In genomic region chr18:74497778-74498177, GRCh38 we compare ENCODE assay signal across 10 cellular contexts. TPM values are rescaled to one million over a fixed set of nuclear protein-coding genes. Genes with fewer than 3 reads are reported as not detected.
A peak's percentile ranks its signal among the peaks of the same experiment; 100 is the strongest.
DNase-seq lines count a peak whose midpoint lies in the region; ATAC-seq, FAIRE-seq and TF ChIP-seq lines count a peak whose summit lies in the region.
"Had no signal": no experiment of that assay in that cellular context is flagged by ENCODE, and none has a peak within 500 bp of the region (broad histone marks: within the 10 kb centered on the region; RNA-seq: fewer than 3 reads in every experiment).

No MANE protein-coding gene starts in this region.

- no peak for TF ChIP-seq CTCF in DND-41 (IDR thresholded peaks at IDR 0.05; ENCODE audit: borderline replicate concordance, extremely low read depth, low read length, poor library complexity, severe bottlenecking)
- TF ChIP-seq CTCF in MM.1S (IDR thresholded peaks at IDR 0.05; ENCODE audit: low read length) = no peak
- no peak for TF ChIP-seq CTCF in GM12878 (IDR thresholded peaks at IDR 0.05 in 2 of 3, conservative IDR thresholded peaks at IDR 0.05 in 1 of 3; ENCODE audit: control insufficient read depth in 2 of 3, extremely low read depth in 1 of 3, insufficient read depth in 1 of 3, low read depth in 3 of 3, low read length in 3 of 3)
- TF ChIP-seq CTCF in nephron progenitor cell (IDR thresholded peaks at IDR 0.05) = no peak

- POLR2A ChIA-PET in GM12878 (lab: Charles Lee) = interaction anchor here (0.6 to 1.1 kb wide), 2 partner anchors 7 to 49 kb away, joined by 3 to 4 read pairs; no protein-coding TSS in a partner anchor

- no peak overlapping the region for H2AFZ ChIP-seq in DND-41 (ENCODE audit: low read depth, low read length)
- no peak overlapping the region for H2AFZ ChIP-seq in MM.1S (ENCODE audit: low read length)
- no peak overlapping the region for H2AFZ ChIP-seq in GM12878 (ENCODE audit: control insufficient read depth, low read depth, low read length)

- H3K9me3 Mint-ChIP-seq in nephron progenitor cell = no peaks in the 10 kb centered on the region

- no TSS peak for BruUV-seq in GM12878 (replicated peaks; lab: Mats Ljungman, UMichigan)

- no peak for FAIRE-seq in GM12878 (lab: Jason Lieb, UNC)

- SMC1A ChIA-PET in GM12878 (lab: Charles Lee; ENCODE audit: uncharacterized antibody, unreplicated experiment) = interaction anchor here (1.2 kb wide), 1 partner anchor 54 kb away, joined by 8 read pairs; no protein-coding TSS in a partner anchor

- H3K27ac ChIP-seq in DND-41 (ENCODE audit: low read length) (peak overlapping the region; percentile 94; the same call in 1 of the 2 replicates), MM.1S (ENCODE audit: low read length) (peak overlapping the region; percentile 91; the same call in 1 of the 2 replicates), GM12878 (ENCODE audit: control insufficient read depth, insufficient read depth) (peak overlapping the region; percentile 88; the same call in 1 of the 2 replicates)

- CTCF ChIA-PET in GM12878 (lab: Yijun Ruan, JAX) = interaction anchor here (0.6 kb wide), 1 partner anchor 527 kb away, joined by 3 read pairs; no protein-coding TSS in a partner anchor

- in situ Hi-C loops in GM12878 (cut with MboI) = loop anchor here (5.0 kb wide), 3 partner anchors 100 to 300 kb away; partner anchors contain the start of gene ZNF407

- H3K27me3 ChIP-seq in DND-41 (ENCODE audit: insufficient read depth, low read length, poor library complexity) = peaks cover 7% of the 10 kb centered on the region
- H3K27me3 ChIP-seq in MM.1S (replicated peaks; ENCODE audit: insufficient read depth, low read length) = no peaks in the 10 kb centered on the region
- H3K27me3 ChIP-seq in GM12878 (replicated peaks in 1 of 2; ENCODE audit: control insufficient read depth in 2 of 2, insufficient read depth in 2 of 2, low read length in 1 of 2) = no peaks in the 10 kb centered on the region

- intact Hi-C loops in GM12878 (cut with micrococcal nuclease; ENCODE audit: unreplicated experiment) = loop anchor here (5.0 to 10.0 kb wide), 4 partner anchors 205 to 1997 kb away; partner anchors contain the start of genes CYB5A, FBXO15, PTGR3 and TIMM21

- peaks cover 37% of the 10 kb centered on the region for H3K36me3 ChIP-seq in DND-41 (ENCODE audit: insufficient read depth, low read length)
- no peaks in the 10 kb centered on the region for H3K36me3 ChIP-seq in MM.1S (replicated peaks; ENCODE audit: insufficient read depth, low read length)
- H3K36me3 ChIP-seq in GM12878 (ENCODE audit: control insufficient read depth in 2 of 2, insufficient read depth in 2 of 2, low read length in 1 of 2) = peaks cover 0 to 6% of the 10 kb centered on the region in 2 experiments; a peak in 2 of 4 replicates

- H3K79me2 ChIP-seq in DND-41 (ENCODE audit: insufficient read depth, low read length) = peaks cover 56% of the 10 kb centered on the region
- H3K79me2 ChIP-seq in MM.1S (ENCODE audit: low read length) = peaks cover 58% of the 10 kb centered on the region
- peaks cover 58% of the 10 kb centered on the region for H3K79me2 ChIP-seq in GM12878 (ENCODE audit: control insufficient read depth, insufficient read depth, low read length)

- TF ChIP-seq EP300 in GM12878 (IDR thresholded peaks at IDR 0.05; ENCODE audit: borderline replicate concordance in 1 of 2, control insufficient read depth in 1 of 2, low read depth in 2 of 2, low read length in 2 of 2) = no peak

- TF ChIP-seq POLR2A in GM12878 (IDR thresholded peaks at IDR 0.05; ENCODE audit: low read depth, low read length) = no peak

- H3K4me1 ChIP-seq in DND-41 (ENCODE audit: insufficient read depth, low read length) (peaks cover 48% of the 10 kb centered on the region), MM.1S (ENCODE audit: low read length) (peaks cover 24% of the 10 kb centered on the region), GM12878 (ENCODE audit: control insufficient read depth, insufficient read depth, low read length) (peaks cover 18% of the 10 kb centered on the region)

- peaks cover 45% of the 10 kb centered on the region for H3K4me1 Mint-ChIP-seq in nephron progenitor cell

- H3K9ac ChIP-seq in DND-41 (ENCODE audit: low read depth, low read length) = peak overlapping the region; percentile 61
- no peak overlapping the region for H3K9ac ChIP-seq in MM.1S (ENCODE audit: low read length)
- no peak overlapping the region for H3K9ac ChIP-seq in GM12878 (ENCODE audit: control insufficient read depth, insufficient read depth, low read length)

- TF ChIP-seq RAD21 in GM12878 (IDR thresholded peaks at IDR 0.05; ENCODE audit: insufficient read depth, low read depth, low read length) = no peak

- no peaks in the 10 kb centered on the region for H3K27me3 Mint-ChIP-seq in nephron progenitor cell (ENCODE audit: low read depth, poor library complexity)

- RAD21 ChIA-PET in GM12878 (lab: Charles Lee; ENCODE audit: unreplicated experiment) = no interaction called here

- peaks cover 46% of the 10 kb centered on the region for H3F3A ChIP-seq in MM.1S (ENCODE audit: insufficient read depth, low read length)

- no peak for DNase-seq in DND-41
- no peak for DNase-seq in MM.1S
- DNase-seq in GM12878 (ENCODE audit: low read depth, low spot score) = no peak
- no peak for DNase-seq in nephron progenitor cell
- DNase-seq in COR-L47 (lab: John Stamatoyannopoulos, UW) = no peak
- no peak for DNase-seq in RKO (ENCODE audit: low spot score)
- DNase-seq: NCI-H748 treated with DMSO at 0.1 percent for 48 hours had no signal

- no peak overlapping the region for H3K27ac Mint-ChIP-seq in nephron progenitor cell

- H3K9me2 ChIP-seq in MM.1S (replicated peaks; ENCODE audit: insufficient read depth, low read length) = no peaks in the 10 kb centered on the region

- H3K4me2 ChIP-seq in DND-41 (ENCODE audit: insufficient read depth, low read length) (peak overlapping the region; percentile 98), MM.1S (ENCODE audit: low read depth, low read length) (peak overlapping the region; percentile 87), GM12878 (ENCODE audit: control insufficient read depth, insufficient read depth) (peak overlapping the region; percentile 98)

- peak overlapping the region; percentile 93 for H3K4me3 Mint-ChIP-seq in nephron progenitor cell

- H3K4me3 ChIP-seq in DND-41 (ENCODE audit: low read depth in 1 of 2, low read length in 2 of 2) = peak overlapping the region; percentile 7 to 91; a peak in 3 of 4 replicates
- H3K4me3 ChIP-seq in MM.1S (ENCODE audit: low read length) = no peak overlapping the region
- peak overlapping the region; percentile 80 for H3K4me3 ChIP-seq in GM12878
- H3K4me3 ChIP-seq: lung had no signal

- no peak for ATAC-seq in DND-41 (ENCODE audit: insufficient read depth, low read depth)
- no peak for ATAC-seq in GM12878
- no peak for ATAC-seq in HG03354 (IDR thresholded peaks at IDR 0.05; ENCODE audit: poor library complexity, severe bottlenecking, unreplicated experiment)
- ATAC-seq in GM21619 (IDR thresholded peaks at IDR 0.05; ENCODE audit: unreplicated experiment) = no peak

- H3K36me3 Mint-ChIP-seq in nephron progenitor cell (ENCODE audit: low read depth) = peaks cover 48% of the 10 kb centered on the region

- H4K20me1 ChIP-seq in DND-41 (ENCODE audit: insufficient read depth, low read length) (no peaks in the 10 kb centered on the region), MM.1S (ENCODE audit: insufficient read depth, low read length) (no peaks in the 10 kb centered on the region), GM12878 (ENCODE audit: control insufficient read depth, insufficient read depth) (no peaks in the 10 kb centered on the region)

- WGBS in GM12878 (ENCODE audit: insufficient coverage, insufficient replicate concordance, low lambda C conversion rate, missing lambda C conversion rate) = 15% methylated on average over 3 of the region's 3 CpGs

- H3K9me3 ChIP-seq in DND-41 (ENCODE audit: insufficient read depth, low read length, severe bottlenecking) (no peaks in the 10 kb centered on the region), MM.1S (replicated peaks; ENCODE audit: insufficient read depth, low read length) (no peaks in the 10 kb centered on the region), GM12878 (replicated peaks; ENCODE audit: control insufficient read depth, insufficient read depth, low read length) (no peaks in the 10 kb centered on the region)

RNA-seq across cellular contexts. Expression of gene CNDP2, which starts 1.6 kb away (rescaled TPM):
- total RNA-seq in GM12878 (2013; cell fraction: nucleolus; rRNA removed) = 144 and 166 TPM in 2 replicates
- total RNA-seq in GM12878 (2014; rRNA removed) (104 and 109 TPM in 2 replicates), GM12878 (2014; rRNA removed; fragmentation: Illumina TruSeq; extraction: Trizol) (70.8 and 75.5 TPM in 2 replicates), GM12878 (2021) (174 and 181 TPM in 2 replicates)
- 125 TPM for polyA plus RNA-seq in GM12878 (2011; ENCODE audit: low read depth)
- polyA plus RNA-seq in GM12878 (2011; rRNA removed) (177 and 181 TPM in 2 replicates), GM12878 (2014; fragmentation: Illumina TruSeq; extraction: Trizol) (196 and 205 TPM in 2 replicates), GM12878 (2014; fragmentation: Nextera tagmentation; extraction: Ambion mirVana) (100 to 1,000 TPM in 1 of 2 experiments, 10 to 100 TPM in 1; 63.5 to 101 TPM), GM12878 (2014; rRNA removed) (128 and 136 TPM in 2 replicates), GM12878 (2016; fragmentation: Nextera tagmentation; extraction: Ambion mirVana) (100 to 1,000 TPM; 196 to 213 TPM)
- polyA plus RNA-seq in GM12878 (2011; cell fraction: cytosol; rRNA removed) = 185 and 186 TPM in 2 replicates
- 124 and 184 TPM in 2 replicates for polyA plus RNA-seq in GM12878 (2011; cell fraction: nucleus; rRNA removed)
- 134 and 144 TPM in 2 replicates for polyA plus RNA-seq in GM12878 (2012)
- polyA minus RNA-seq in GM12878 (2011; rRNA and poly(A)+ RNA removed) = 167 and 190 TPM in 2 replicates
- 64.7 and 79.8 TPM in 2 replicates for polyA minus RNA-seq in GM12878 (2011; cell fraction: cytosol; rRNA and poly(A)+ RNA removed)
- 66.1 and 137 TPM in 2 replicates for polyA minus RNA-seq in GM12878 (2011; cell fraction: nucleus; rRNA and poly(A)+ RNA removed)

RNA-seq across cellular contexts. Expression of gene CNDP1, which starts 36.5 kb away (rescaled TPM):
- 0.39 TPM in 1 of 2 replicates, not detected in the other for total RNA-seq in GM12878 (2013; cell fraction: nucleolus; rRNA removed)
- total RNA-seq in GM12878 (2014; rRNA removed) (not detected in 2 replicates), GM12878 (2014; rRNA removed; fragmentation: Illumina TruSeq; extraction: Trizol) (not detected in 2 replicates), GM12878 (2021) (not detected in 2 replicates)
- polyA plus RNA-seq in GM12878 (2011; ENCODE audit: low read depth) = not detected
- polyA plus RNA-seq in GM12878 (2011; rRNA removed) (not detected in 2 replicates), GM12878 (2014; fragmentation: Illumina TruSeq; extraction: Trizol) (0.04 TPM in 1 of 2 replicates, not detected in the other), GM12878 (2014; fragmentation: Nextera tagmentation; extraction: Ambion mirVana) (not detected), GM12878 (2014; rRNA removed) (not detected in 2 replicates), GM12878 (2016; fragmentation: Nextera tagmentation; extraction: Ambion mirVana) (under 1 TPM in 1 of 2 experiments, not detected in 1; 0.05 TPM)
- 0.09 TPM in 1 of 2 replicates, not detected in the other for polyA plus RNA-seq in GM12878 (2011; cell fraction: cytosol; rRNA removed)
- 0.28 and 0.42 TPM in 2 replicates for polyA plus RNA-seq in GM12878 (2011; cell fraction: nucleus; rRNA removed)
- 0.03 and 0.11 TPM in 2 replicates for polyA plus RNA-seq in GM12878 (2012)
- polyA minus RNA-seq in GM12878 (2011; rRNA and poly(A)+ RNA removed) = not detected in 2 replicates
- not detected in 2 replicates for polyA minus RNA-seq in GM12878 (2011; cell fraction: cytosol; rRNA and poly(A)+ RNA removed)
- not detected in 2 replicates for polyA minus RNA-seq in GM12878 (2011; cell fraction: nucleus; rRNA and poly(A)+ RNA removed)
- total RNA-seq: lung had no signal

RNA-seq across cellular contexts. Expression of gene DIPK1C, which starts 40.7 kb away (rescaled TPM):
- total RNA-seq in GM12878 (2013; cell fraction: nucleolus; rRNA removed) = not detected in 2 replicates
- total RNA-seq in GM12878 (2014; rRNA removed) (not detected in 2 replicates), GM12878 (2014; rRNA removed; fragmentation: Illumina TruSeq; extraction: Trizol) (not detected in 2 replicates), GM12878 (2021) (not detected in 2 replicates)
- polyA plus RNA-seq in GM12878 (2011; ENCODE audit: low read depth) = not detected
- polyA plus RNA-seq in GM12878 (2011; rRNA removed) (not detected in 2 replicates), GM12878 (2014; fragmentation: Illumina TruSeq; extraction: Trizol) (not detected in 2 replicates), GM12878 (2014; fragmentation: Nextera tagmentation; extraction: Ambion mirVana) (not detected), GM12878 (2014; rRNA removed) (not detected in 2 replicates), GM12878 (2016; fragmentation: Nextera tagmentation; extraction: Ambion mirVana) (not detected)
- polyA plus RNA-seq in GM12878 (2011; cell fraction: cytosol; rRNA removed) = not detected in 2 replicates
- not detected in 2 replicates for polyA plus RNA-seq in GM12878 (2011; cell fraction: nucleus; rRNA removed)
- polyA plus RNA-seq in GM12878 (2012) = not detected in 2 replicates
- polyA minus RNA-seq in GM12878 (2011; rRNA and poly(A)+ RNA removed) = not detected in 2 replicates
- not detected in 2 replicates for polyA minus RNA-seq in GM12878 (2011; cell fraction: cytosol; rRNA and poly(A)+ RNA removed)
- polyA minus RNA-seq in GM12878 (2011; cell fraction: nucleus; rRNA and poly(A)+ RNA removed) = not detected in 2 replicates
- total RNA-seq: lung had no signal
